Comparison of ENCODE assay signal across 9 cellular contexts in the genomic region with DNA sequence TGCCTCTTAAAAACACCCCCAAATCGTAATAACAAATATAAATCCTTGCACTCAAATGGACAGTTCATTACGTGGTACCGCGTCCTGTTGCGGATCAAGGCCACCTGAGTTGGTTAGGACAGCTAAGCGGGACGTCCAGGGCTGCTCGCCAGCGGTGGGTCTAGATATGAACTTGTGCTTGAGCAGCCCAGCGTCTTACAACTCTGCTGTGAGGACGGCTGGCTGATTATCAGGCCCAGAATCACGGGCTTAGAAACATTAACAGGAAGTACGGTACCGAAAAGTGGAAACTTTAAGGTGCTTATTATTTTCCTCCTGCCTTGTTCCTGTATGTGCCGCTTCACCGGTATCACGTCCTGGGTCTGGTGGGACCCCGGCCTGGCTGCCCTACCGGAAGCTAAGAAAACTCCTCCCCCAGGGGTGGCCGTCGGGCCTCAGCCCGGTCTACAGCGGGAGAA. TPM values are rescaled to one million over a fixed set of nuclear protein-coding genes. Genes with fewer than 3 reads are reported as not detected.
A peak's percentile ranks its signal among the peaks of the same experiment; 100 is the strongest.
DNase-seq lines count a peak whose midpoint lies in the region; ATAC-seq and TF ChIP-seq lines count a peak whose summit lies in the region.
"Had no signal": no experiment of that assay in that cellular context is flagged by ENCODE, and none has a peak within 500 bp of the region (broad histone marks: within the 10 kb centered on the region; RNA-seq: fewer than 3 reads in every experiment).

No MANE protein-coding gene starts in this region.

- H3K4me1 ChIP-seq in BLaER1 treated with 17β-estradiol and CSF1 and Interleukin-3, amounts not matched to agents 10 nM and 100 nM: peaks cover 32 to 45% (median 40%) of the 10 kb centered on the region in 10 experiments
- H3K4me1 ChIP-seq in HUES48 (ENCODE audit: control insufficient read depth, insufficient read depth, low read length): peaks cover 18% of the 10 kb centered on the region

- H3K27me3 Mint-ChIP-seq in glutamatergic neuron (ENCODE audit: unreplicated experiment): peaks cover 21% of the 10 kb centered on the region

- H4K20me1 ChIP-seq in BLaER1 treated with 17β-estradiol and CSF1 and Interleukin-3, amounts not matched to agents 10 nM and 100 nM: peaks cover 37 to 38% (median 37%) of the 10 kb centered on the region in 11 experiments

- peaks cover 17 to 36% (median 32%) of the 10 kb centered on the region in 11 experiments for H3K36me3 ChIP-seq in BLaER1 treated with 17β-estradiol and CSF1 and Interleukin-3, amounts not matched to agents 10 nM and 100 nM
- peaks cover 29% of the 10 kb centered on the region for H3K36me3 ChIP-seq in HUES48 (ENCODE audit: control insufficient read depth, insufficient read depth, low read length)

- ATAC-seq in GM18907 (IDR thresholded peaks at IDR 0.05; ENCODE audit: unreplicated experiment) (peak; percentile 44), HG02571 (IDR thresholded peaks at IDR 0.05; ENCODE audit: unreplicated experiment) (no peak)

- peak overlapping the region; percentile 86 for H3K4me3 Mint-ChIP-seq in glutamatergic neuron (ENCODE audit: unreplicated experiment)

- no peaks in the 10 kb centered on the region for H3K27me3 ChIP-seq in BLaER1 treated with 17β-estradiol and CSF1 and Interleukin-3, amounts not matched to agents 10 nM and 100 nM
- no peaks in the 10 kb centered on the region for H3K27me3 ChIP-seq in HUES48 (ENCODE audit: control insufficient read depth, insufficient read depth, low read length)

- no peak for TF ChIP-seq CTCF in VCaP (conservative IDR thresholded peaks at IDR 0.05)
- no peak for TF ChIP-seq CTCF in glutamatergic neuron (IDR thresholded peaks at IDR 0.05; ENCODE audit: partially characterized antibody, unreplicated experiment)

- peak overlapping the region; percentile 97 to 100 (median 99) for H3K27ac ChIP-seq in BLaER1 treated with 17β-estradiol and CSF1 and Interleukin-3, amounts not matched to agents 10 nM and 100 nM
- H3K27ac ChIP-seq in HUES48 (ENCODE audit: low read depth, low read length): peak overlapping the region; percentile 100
- H3K27ac ChIP-seq in VCaP: peak overlapping the region; percentile 96

- H3K36me3 Mint-ChIP-seq in glutamatergic neuron (ENCODE audit: unreplicated experiment): no peaks in the 10 kb centered on the region

- peaks cover 30% of the 10 kb centered on the region for H3K4me1 Mint-ChIP-seq in glutamatergic neuron (ENCODE audit: low read depth, unreplicated experiment)

- H3K4me3 ChIP-seq in BLaER1 treated with 17β-estradiol and CSF1 and Interleukin-3, amounts not matched to agents 10 nM and 100 nM: peak overlapping the region; percentile 84 to 98 (median 94)
- H3K4me3 ChIP-seq in HUES48 (ENCODE audit: low read depth, low read length) (peak overlapping the region; percentile 94), skeletal muscle cell (ENCODE audit: low read depth, low read length) (peak overlapping the region; percentile 73)

- H3K9me3 Mint-ChIP-seq in glutamatergic neuron (ENCODE audit: unreplicated experiment): peaks cover 21% of the 10 kb centered on the region

- DNase-seq in glutamatergic neuron (peak; percentile 78), skeletal muscle cell (ENCODE audit: low read depth) (no peak), epidermal melanocyte (ENCODE audit: insufficient read length, low spot score) (no peak)

- H3K4me2 ChIP-seq in BLaER1 treated with 17β-estradiol and CSF1 and Interleukin-3, amounts not matched to agents 10 nM and 100 nM: peak overlapping the region; percentile 75 to 99 (median 93)

- peak overlapping the region; percentile 99 for H3K27ac Mint-ChIP-seq in glutamatergic neuron (ENCODE audit: unreplicated experiment)

- H3K9me3 ChIP-seq in BLaER1 treated with 17β-estradiol and CSF1 and Interleukin-3, amounts not matched to agents 10 nM and 100 nM (replicated peaks in 1 of 11): no peaks in the 10 kb centered on the region
- H3K9me3 ChIP-seq in HUES48 (ENCODE audit: control insufficient read depth, insufficient read depth, low read length): no peaks in the 10 kb centered on the region

- H3K9ac ChIP-seq in BLaER1 treated with 17β-estradiol and CSF1 and Interleukin-3, amounts not matched to agents 10 nM and 100 nM: peak overlapping the region; percentile 97 to 100 (median 98)
- H3K9ac ChIP-seq in HUES48 (ENCODE audit: low read depth, low read length): peak overlapping the region; percentile 99

RNA-seq across cellular contexts. Expression of gene SRRM2, which starts 0.8 kb away (rescaled TPM):
- 699 TPM for total RNA-seq in glutamatergic neuron (ENCODE audit: unreplicated experiment)

RNA-seq across cellular contexts. Expression of gene ELOB, which starts 25.5 kb away (rescaled TPM):
- 183 TPM for total RNA-seq in glutamatergic neuron (ENCODE audit: unreplicated experiment)

RNA-seq across cellular contexts. Expression of gene PRSS27, which starts 31.6 kb away (rescaled TPM):
- total RNA-seq in glutamatergic neuron (ENCODE audit: unreplicated experiment): 10.8 TPM

RNA-seq across cellular contexts. Expression of gene PRSS33, which starts 35.8 kb away (rescaled TPM):
- 0.39 TPM for total RNA-seq in glutamatergic neuron (ENCODE audit: unreplicated experiment)
- total RNA-seq: NCI-H460 had no signal

RNA-seq across cellular contexts. Expression of gene PRSS41, which starts 46.7 kb away (rescaled TPM):
- not detected for total RNA-seq in glutamatergic neuron (ENCODE audit: unreplicated experiment)
- total RNA-seq: NCI-H460 had no signal
